In genomic region chr11:123653997-123654565, GRCh38 we compare ENCODE assay signal across 9 cellular contexts. TPM values are rescaled to one million over a fixed set of nuclear protein-coding genes. Genes with fewer than 3 reads are reported as not detected.
DNase-seq lines count a peak whose midpoint lies in the region; ATAC-seq, FAIRE-seq and TF ChIP-seq lines count a peak whose summit lies in the region.
"Had no signal": no experiment of that assay in that cellular context is flagged by ENCODE, and none has a peak within 500 bp of the region (broad histone marks: within the 10 kb centered on the region; RNA-seq: fewer than 3 reads in every experiment).

No MANE protein-coding gene starts in this region.

- H3K4me1 Mint-ChIP-seq in brain: peaks cover 45% of the 10 kb centered on the region

- H3K27me3 Mint-ChIP-seq in brain: peaks cover 39% of the 10 kb centered on the region

- peak; percentile 34 for DNase-seq in AG10803 (ENCODE audit: low read depth)
- DNase-seq in Peyer's patch: peak in 2 of 3 donors; percentile 46 to 63
- DNase-seq in iPS-NIHi7 (ENCODE audit: extremely low spot score): peak; percentile 67
- DNase-seq in small intestine: peak; percentile 24
- DNase-seq in DMS114 treated with DMSO at 0.1 percent for 48 hours (lab: John Stamatoyannopoulos, UW; ENCODE audit: unreplicated experiment): no peak
- no peak for DNase-seq in SIG-M5 treated with dmso at 0.1 percent for 504 hours (lab: John Stamatoyannopoulos, UW; ENCODE audit: unreplicated experiment)

- H3K4me3 ChIP-seq in AG10803 (ENCODE audit: low read length): peak overlapping the region; percentile 72
- peak overlapping the region; percentile 25 to 63 (median 48) for H3K4me3 ChIP-seq in Peyer's patch
- peak overlapping the region in 1 of 2 donors; percentile 50 for H3K4me3 ChIP-seq in small intestine (ENCODE audit: low read depth in 1 of 2, low read length in 2 of 2)

- H3K27ac ChIP-seq in Peyer's patch (peak overlapping the region in 1 of 4 donors; percentile 47), small intestine (ENCODE audit: low read depth in 1 of 2, low read length in 1 of 2) (no peak overlapping the region)

- H3K27me3 ChIP-seq in Peyer's patch (no peaks in the 10 kb centered on the region), small intestine (ENCODE audit: control insufficient read depth in 2 of 2, insufficient read depth in 2 of 2, low read length in 2 of 2) (peaks cover 6 to 10% of the 10 kb centered on the region in 2 donors)

- peak; percentile 44 for ATAC-seq in GM21390 (IDR thresholded peaks at IDR 0.05; ENCODE audit: unreplicated experiment)

- 0 to 1% (median 0%) methylated on average over 52 to 55 of the region's 55 CpGs for WGBS in small intestine, 3 donors

- TF ChIP-seq CTCF in AG10803 (conservative IDR thresholded peaks at IDR 0.05; ENCODE audit: low read length) (no peak), Peyer's patch (IDR thresholded peaks at IDR 0.05) (no peak), brain (conservative IDR thresholded peaks at IDR 0.05) (peak in 1 of 2 experiments; percentile 20)

- H3K4me1 ChIP-seq in Peyer's patch (peaks cover 0 to 10% (median 5%) of the 10 kb centered on the region in 4 donors), small intestine (ENCODE audit: control insufficient read depth in 2 of 2, insufficient read depth in 1 of 2, low read depth in 1 of 2, low read length in 1 of 2) (peaks cover 0 to 5% of the 10 kb centered on the region in 2 donors)

- no peak for FAIRE-seq in small intestine (lab: Jason Lieb, UNC)
- FAIRE-seq: islet of Langerhans had no signal

- peak overlapping the region in 3 of 5 experiments; percentile 56 to 94 (median 72) for H3K27ac Mint-ChIP-seq in brain

- no peaks in the 10 kb centered on the region for H3K9me3 ChIP-seq in Peyer's patch
- no peaks in the 10 kb centered on the region for H3K9me3 ChIP-seq in small intestine (ENCODE audit: control insufficient read depth, low read depth)

- peaks cover 3% of the 10 kb centered on the region for H3K36me3 Mint-ChIP-seq in brain

- TF ChIP-seq POLR2A in Peyer's patch (IDR thresholded peaks at IDR 0.05): no peak

- no peaks in the 10 kb centered on the region for H3K36me3 ChIP-seq in Peyer's patch
- H3K36me3 ChIP-seq in small intestine (ENCODE audit: control insufficient read depth in 2 of 2, insufficient read depth in 2 of 2, low read length in 2 of 2): no peaks in the 10 kb centered on the region

- peak overlapping the region; percentile 86 to 93 (median 89) for H3K4me3 Mint-ChIP-seq in brain

- H3K9me3 Mint-ChIP-seq in brain: no peaks in the 10 kb centered on the region

RNA-seq across cellular contexts. Expression of gene SCN3B, which starts 0.3 kb away (rescaled TPM):
- 1 to 10 TPM in 2 of 4 donors, under 1 TPM in 2; 0.80 to 4.4 (median 1.3) TPM for total RNA-seq in Peyer's patch
- polyA plus RNA-seq in brain (ENCODE audit: insufficient read depth, low read depth, low replicate concordance) (17.7 TPM), small intestine (1 to 10 TPM in 1 of 3 donors, under 1 TPM in 2; under 0.01 to 2.6 (median 0.27) TPM)

Comparison
In these comparisons a context has a peak if more than half of its experiments do, and no peak if none do; other contexts are left out.
1. DNase-seq: peak in AG10803 (single experiment), Peyer's patch (2 of 3), iPS-NIHi7 (single experiment) and small intestine (single experiment); none in DMS114 treated with DMSO at 0.1 percent for 48 hours (single experiment) and SIG-M5 treated with dmso at 0.1 percent for 504 hours (single experiment).